ENCODE assay signal across 14 cellular contexts in genomic region chr3:115187149-115187757, GRCh38. TPM values are rescaled to one million over a fixed set of nuclear protein-coding genes. Genes with fewer than 3 reads are reported as not detected.
DNase-seq lines count a peak whose midpoint lies in the region; ATAC-seq and TF ChIP-seq lines count a peak whose summit lies in the region.
"Had no signal": no experiment of that assay in that cellular context is flagged by ENCODE, and none has a peak within 500 bp of the region (broad histone marks: within the 10 kb centered on the region; RNA-seq: fewer than 3 reads in every experiment).

No MANE protein-coding gene starts in this region.

- H3K9me3 Mint-ChIP-seq in natural killer cell, result peaks cover 0 to 2% of the 10 kb centered on the region in 2 donors
- peaks cover 3% of the 10 kb centered on the region for H3K9me3 Mint-ChIP-seq in natural killer cell treated with Interleukin-12 subunit alpha and Interleukin-12 subunit beta and Interleukin-15 and Interleukin-18, amount 100 ng/mL, for 72 hours
- H3K9me3 Mint-ChIP-seq in CD8-positive, alpha-beta memory T cell, result peaks cover 0 to 9% (median 2%) of the 10 kb centered on the region in 5 donors

- no peak overlapping the region for H3K27ac Mint-ChIP-seq in natural killer cell
- no peak overlapping the region for H3K27ac Mint-ChIP-seq in natural killer cell treated with Interleukin-12 subunit alpha and Interleukin-12 subunit beta and Interleukin-15 and Interleukin-18, amount 100 ng/mL, for 72 hours
- no peak overlapping the region for H3K27ac Mint-ChIP-seq in CD8-positive, alpha-beta memory T cell
- H3K27ac Mint-ChIP-seq: mesothelial cell of epicardium had no signal

- DNase-seq in natural killer cell (no peak), cardiac septum (ENCODE audit: low spot score) (no peak)
- DNase-seq in natural killer cell treated with Interleukin-12 subunit alpha and Interleukin-12 subunit beta and Interleukin-15 and Interleukin-18, amount 100 ng/mL, for 72 hours (ENCODE audit: low spot score), result no peak
- no peak for DNase-seq in stimulated activated naive CD4-positive, alpha-beta T cell (lab: John Stamatoyannopoulos, UW)
- no peak for DNase-seq in CD8-positive, alpha-beta memory T cell
- no peak for DNase-seq in stimulated activated CD8-positive, alpha-beta memory T cell treated with anti-CD3 and anti-CD28 coated beads, Interleukin-4, amount 100 ng/mL, for 48 hours
- DNase-seq: activated CD4-positive, alpha-beta T cell treated with anti-CD3 and anti-CD28 coated beads, Interleukin-2, amount 50 U/mL, for 4 hours; body of pancreas; foreskin fibroblast; MG63; testis had no signal

- H3K4me3 ChIP-seq in CD8-positive, alpha-beta memory T cell (ENCODE audit: low read length), result no peak overlapping the region
- H3K4me3 ChIP-seq: body of pancreas, MG63, testis had no signal

- no peaks in the 10 kb centered on the region for H3K27me3 ChIP-seq in CD8-positive, alpha-beta memory T cell (ENCODE audit: insufficient read depth, low read length, poor library complexity, severe bottlenecking)
- H3K27me3 ChIP-seq: body of pancreas, MG63, testis had no signal

- ATAC-seq in natural killer cell (peak; percentile 49 to 74 (median 61)), HG02623 (IDR thresholded peaks at IDR 0.05; ENCODE audit: unreplicated experiment) (peak; percentile 100), HG03520 (IDR thresholded peaks at IDR 0.05; ENCODE audit: unreplicated experiment) (peak; percentile 100)
- no peak for ATAC-seq in natural killer cell treated with Interleukin-12 subunit alpha and Interleukin-12 subunit beta and Interleukin-15 and Interleukin-18, amount 100 ng/mL, for 72 hours
- ATAC-seq: body of pancreas had no signal

- H3K4me1 ChIP-seq in CD8-positive, alpha-beta memory T cell (ENCODE audit: insufficient read depth, low read length), result no peaks in the 10 kb centered on the region
- H3K4me1 ChIP-seq: body of pancreas, testis had no signal

- no peaks in the 10 kb centered on the region for H3K36me3 Mint-ChIP-seq in natural killer cell
- H3K36me3 Mint-ChIP-seq in natural killer cell treated with Interleukin-12 subunit alpha and Interleukin-12 subunit beta and Interleukin-15 and Interleukin-18, amount 100 ng/mL, for 72 hours, result peaks cover 9% of the 10 kb centered on the region
- peaks cover 1 to 4% (median 3%) of the 10 kb centered on the region in 3 donors for H3K36me3 Mint-ChIP-seq in CD8-positive, alpha-beta memory T cell

- no peak overlapping the region for H3K4me3 Mint-ChIP-seq in natural killer cell
- H3K4me3 Mint-ChIP-seq in natural killer cell treated with Interleukin-12 subunit alpha and Interleukin-12 subunit beta and Interleukin-15 and Interleukin-18, amount 100 ng/mL, for 72 hours, result no peak overlapping the region
- H3K4me3 Mint-ChIP-seq in CD8-positive, alpha-beta memory T cell, result no peak overlapping the region
- H3K4me3 Mint-ChIP-seq: mesothelial cell of epicardium had no signal

- intact Hi-C loops in natural killer cell (cut with micrococcal nuclease), result no loop called here
- intact Hi-C loops in cardiac septum (cut with DNase I), result no loop called here

- POLR2A ChIA-PET in CD8-positive, alpha-beta memory T cell (lab: Charles Lee), result no interaction called here

- TF ChIP-seq CTCF in natural killer cell (IDR thresholded peaks at IDR 0.05), result no peak

- no peak overlapping the region for H3K27ac ChIP-seq in CD8-positive, alpha-beta memory T cell (ENCODE audit: low read depth, low read length)
- H3K27ac ChIP-seq: body of pancreas, testis had no signal

- H3K36me3 ChIP-seq in CD8-positive, alpha-beta memory T cell (ENCODE audit: insufficient read depth, low read length), result no peaks in the 10 kb centered on the region
- H3K36me3 ChIP-seq: MG63 had no signal

- peaks cover 7 to 11% of the 10 kb centered on the region in 2 donors for H3K27me3 Mint-ChIP-seq in natural killer cell (ENCODE audit: low read depth in 2 of 2)
- H3K27me3 Mint-ChIP-seq in natural killer cell treated with Interleukin-12 subunit alpha and Interleukin-12 subunit beta and Interleukin-15 and Interleukin-18, amount 100 ng/mL, for 72 hours, result peaks cover 14 to 18% of the 10 kb centered on the region in 2 donors
- H3K27me3 Mint-ChIP-seq in CD8-positive, alpha-beta memory T cell, result no peaks in the 10 kb centered on the region

- no peaks in the 10 kb centered on the region for H3K9me3 ChIP-seq in CD8-positive, alpha-beta memory T cell (ENCODE audit: low read length)
- H3K9me3 ChIP-seq: body of pancreas, MG63, testis had no signal

- H3K4me1 Mint-ChIP-seq in natural killer cell, result peaks cover 14 to 15% of the 10 kb centered on the region in 2 donors
- peaks cover 9 to 10% of the 10 kb centered on the region in 2 donors for H3K4me1 Mint-ChIP-seq in natural killer cell treated with Interleukin-12 subunit alpha and Interleukin-12 subunit beta and Interleukin-15 and Interleukin-18, amount 100 ng/mL, for 72 hours (ENCODE audit: low read depth in 2 of 2)
- peaks cover 1 to 6% (median 6%) of the 10 kb centered on the region in 3 donors for H3K4me1 Mint-ChIP-seq in CD8-positive, alpha-beta memory T cell
- H3K4me1 Mint-ChIP-seq: mesothelial cell of epicardium had no signal

- CTCF ChIA-PET in CD8-positive, alpha-beta memory T cell (lab: Charles Lee), result interaction anchor here (0.9 kb wide), 1 partner anchor 95 kb away, joined by 3 read pairs; no protein-coding TSS in a partner anchor

RNA-seq across cellular contexts. Expression of gene ZBTB20, which starts 40.2 kb away (rescaled TPM):
- total RNA-seq in natural killer cell (10 to 100 TPM; 52.7 to 58.3 (median 55.9) TPM), cardiac septum (84.2 TPM)
- 10 to 100 TPM in 1 of 2 donors, 1 to 10 TPM in 1; 8.7 to 14.2 TPM for total RNA-seq in natural killer cell treated with Interleukin-12 subunit alpha and Interleukin-12 subunit beta and Interleukin-15 and Interleukin-18, amount 100 ng/mL, for 72 hours
- 1 to 10 TPM; 6.3 to 6.5 TPM for total RNA-seq in CD8-positive, alpha-beta memory T cell
- 25.6 TPM for polyA plus RNA-seq in CD8-positive, alpha-beta memory T cell

Comparison
In these comparisons a context has a peak if more than half of its experiments do, and no peak if none do; other contexts are left out.
1. ATAC-seq: peak in natural killer cell (3 of 3), HG02623 (single experiment) and HG03520 (single experiment); none in natural killer cell treated with Interleukin-12 subunit alpha and Interleukin-12 subunit beta and Interleukin-15 and Interleukin-18, amount 100 ng/mL, for 72 hours (0 of 2).